ENCODE assay signal across 11 cellular contexts in genomic region chr7:80150621-80151273, GRCh38. TPM values are rescaled to one million over a fixed set of nuclear protein-coding genes. Genes with fewer than 3 reads are reported as not detected.
DNase-seq lines count a peak whose midpoint lies in the region; ATAC-seq and TF ChIP-seq lines count a peak whose summit lies in the region.
"Had no signal": no experiment of that assay in that cellular context is flagged by ENCODE, and none has a peak within 500 bp of the region (broad histone marks: within the 10 kb centered on the region; RNA-seq: fewer than 3 reads in every experiment).

No MANE protein-coding gene starts in this region.

- H3K27me3 Mint-ChIP-seq in Calu3 (ENCODE audit: unreplicated experiment) (no peaks in the 10 kb centered on the region), osteocyte (ENCODE audit: unreplicated experiment) (no peaks in the 10 kb centered on the region)

- peak overlapping the region; percentile 0 for H3K4me3 ChIP-seq in left ventricle myocardium inferior
- no peak overlapping the region for H3K4me3 ChIP-seq in right atrium auricular region
- no peak overlapping the region for H3K4me3 ChIP-seq in SJSA1
- H3K4me3 ChIP-seq in fibroblast of pulmonary artery (replicated peaks; ENCODE audit: low read depth, low read length) = no peak overlapping the region
- no peak overlapping the region for H3K4me3 ChIP-seq in PC-3 (ENCODE audit: low read length)
- H3K4me3 ChIP-seq: BLaER1, vagina had no signal

- H3K9me2 ChIP-seq in PC-3 (replicated peaks; ENCODE audit: low read length) = no peaks in the 10 kb centered on the region

- H3F3A ChIP-seq in PC-3 (ENCODE audit: low read length, unreplicated experiment) = no peaks in the 10 kb centered on the region

- no peak overlapping the region for H3K4me2 ChIP-seq in PC-3 (ENCODE audit: low read length)
- H3K4me2 ChIP-seq: BLaER1 had no signal

- H3K4me3 Mint-ChIP-seq in Calu3 (ENCODE audit: low read depth, unreplicated experiment) (no peak overlapping the region), osteocyte (ENCODE audit: unreplicated experiment) (no peak overlapping the region)

- H3K27ac Mint-ChIP-seq in Calu3 (ENCODE audit: unreplicated experiment) = no peak overlapping the region
- no peak overlapping the region for H3K27ac Mint-ChIP-seq in osteocyte (ENCODE audit: unreplicated experiment)

- peaks cover 77% of the 10 kb centered on the region for H3K79me2 ChIP-seq in PC-3 (ENCODE audit: low read length)

- no peaks in the 10 kb centered on the region for H3K27me3 ChIP-seq in left ventricle myocardium inferior (ENCODE audit: low read depth)
- H3K27me3 ChIP-seq in right atrium auricular region = no peaks in the 10 kb centered on the region
- H3K27me3 ChIP-seq in SJSA1 (replicated peaks) = no peaks in the 10 kb centered on the region
- H3K27me3 ChIP-seq in PC-3 (ENCODE audit: low read length) = no peaks in the 10 kb centered on the region
- H3K27me3 ChIP-seq: BLaER1, vagina had no signal

- no TSS peak for BruUV-seq in Calu3 (replicated peaks; lab: Mats Ljungman, UMichigan)
- no TSS peak for BruUV-seq in PC-3 (replicated peaks; lab: Mats Ljungman, UMichigan)

- intact Hi-C loops in left ventricle myocardium inferior (cut with micrococcal nuclease) = no loop called here
- intact Hi-C loops in Calu3 (cut with micrococcal nuclease; ENCODE audit: unreplicated experiment) = no loop called here
- intact Hi-C loops in PC-3 (cut with micrococcal nuclease) = no loop called here

- H3K4me1 Mint-ChIP-seq in Calu3 (ENCODE audit: low read depth, unreplicated experiment) (peaks cover 29% of the 10 kb centered on the region), osteocyte (ENCODE audit: unreplicated experiment) (peaks cover 61% of the 10 kb centered on the region)

- POLR2A ChIA-PET in PC-3 (lab: Charles Lee; ENCODE audit: unreplicated experiment) = interaction anchor here (0.5 kb wide), 1 partner anchor 290 kb away, joined by 3 read pairs; no protein-coding TSS in a partner anchor

- no peaks in the 10 kb centered on the region for H3K36me3 ChIP-seq in left ventricle myocardium inferior
- H3K36me3 ChIP-seq in right atrium auricular region = no peaks in the 10 kb centered on the region
- H3K36me3 ChIP-seq in SJSA1 = no peaks in the 10 kb centered on the region
- no peaks in the 10 kb centered on the region for H3K36me3 ChIP-seq in PC-3 (ENCODE audit: low read depth, low read length)
- H3K36me3 ChIP-seq: BLaER1, vagina had no signal

- H2AFZ ChIP-seq in PC-3 (ENCODE audit: low read length) = no peak overlapping the region

- no peak; the same call in 1 of the 2 replicates for ATAC-seq in PC-3

- no peaks in the 10 kb centered on the region for H3K9me3 Mint-ChIP-seq in Calu3 (ENCODE audit: low read depth, unreplicated experiment)
- no peaks in the 10 kb centered on the region for H3K9me3 Mint-ChIP-seq in osteocyte (ENCODE audit: unreplicated experiment)

- no peaks in the 10 kb centered on the region for H3K9me3 ChIP-seq in left ventricle myocardium inferior (replicated peaks)
- no peaks in the 10 kb centered on the region for H3K9me3 ChIP-seq in right atrium auricular region
- no peaks in the 10 kb centered on the region for H3K9me3 ChIP-seq in SJSA1 (replicated peaks)
- no peaks in the 10 kb centered on the region for H3K9me3 ChIP-seq in PC-3 (ENCODE audit: low read length)
- H3K9me3 ChIP-seq: BLaER1, vagina had no signal

- no peak for DNase-seq in left ventricle myocardium inferior
- no peak for DNase-seq in right atrium auricular region (ENCODE audit: low spot score)
- peak in 1 of 2 experiments; percentile 72 for DNase-seq in SJSA1 (ENCODE audit: low read depth in 1 of 2, low spot score in 2 of 2)
- DNase-seq in fibroblast of pulmonary artery (ENCODE audit: low read depth) = peak; percentile 64
- no peak for DNase-seq in Calu3
- DNase-seq in PC-3 = no peak
- DNase-seq in RKO (ENCODE audit: low spot score) = no peak
- DNase-seq in osteocyte (ENCODE audit: extremely low spot score, unreplicated experiment) = no peak
- DNase-seq: NCI-H1694 had no signal

- H3K27ac ChIP-seq in left ventricle myocardium inferior (replicated peaks) (no peak overlapping the region), right atrium auricular region (no peak overlapping the region), SJSA1 (peak overlapping the region; percentile 72), PC-3 (ENCODE audit: low read length) (no peak overlapping the region)
- H3K27ac ChIP-seq: BLaER1, vagina had no signal

- no peaks in the 10 kb centered on the region for H3K36me3 Mint-ChIP-seq in Calu3 (ENCODE audit: insufficient read depth, unreplicated experiment)
- no peaks in the 10 kb centered on the region for H3K36me3 Mint-ChIP-seq in osteocyte (ENCODE audit: unreplicated experiment)

- H4K20me1 ChIP-seq in PC-3 (ENCODE audit: low read length) = no peaks in the 10 kb centered on the region

- TF ChIP-seq CTCF in left ventricle myocardium inferior (IDR thresholded peaks at IDR 0.05; ENCODE audit: borderline replicate concordance) = no peak
- no peak for TF ChIP-seq CTCF in right atrium auricular region (IDR thresholded peaks at IDR 0.05)
- no peak for TF ChIP-seq CTCF in fibroblast of pulmonary artery (IDR thresholded peaks at IDR 0.05; ENCODE audit: low read length, missing control alignments)
- no peak for TF ChIP-seq CTCF in Calu3 (IDR thresholded peaks at IDR 0.05; ENCODE audit: unreplicated experiment)
- TF ChIP-seq CTCF in PC-3 (conservative IDR thresholded peaks at IDR 0.05; ENCODE audit: low read depth, low read length) = no peak
- TF ChIP-seq CTCF in osteocyte (IDR thresholded peaks at IDR 0.05) = no peak

- peaks cover 47% of the 10 kb centered on the region for H3K4me1 ChIP-seq in left ventricle myocardium inferior
- peaks cover 0 to 9% of the 10 kb centered on the region in 2 donors for H3K4me1 ChIP-seq in right atrium auricular region
- H3K4me1 ChIP-seq in SJSA1 (replicated peaks) = peaks cover 70% of the 10 kb centered on the region
- peaks cover 11% of the 10 kb centered on the region for H3K4me1 ChIP-seq in PC-3 (ENCODE audit: insufficient read depth, low read length)

- no peak overlapping the region for H3K9ac ChIP-seq in PC-3 (ENCODE audit: low read length)
- H3K9ac ChIP-seq: BLaER1 had no signal

- CTCF ChIA-PET in Calu3 (lab: Charles Lee) (no interaction called here), PC-3 (lab: Charles Lee) (no interaction called here)

RNA-seq across cellular contexts. Expression of gene GNAI1, which starts 16.1 kb away (rescaled TPM):
- total RNA-seq in left ventricle myocardium inferior (14.5 TPM), right atrium auricular region (10 to 100 TPM in 1 of 2 donors, 1 to 10 TPM in 1; 9.2 to 11.5 TPM), Calu3 (2022) (14.7 and 20.5 TPM in 2 replicates), PC-3 (2014; rRNA removed) (16.9 and 19.6 TPM in 2 replicates), osteocyte (44.4 and 44.5 TPM in 2 replicates)
- total RNA-seq in SJSA1 (2014; rRNA removed; shearing (Covaris generic)) = 79.9 and 90.7 TPM in 2 replicates
